Comparison of ENCODE assay signal across 2 cellular contexts in genomic region chr16:69814561-69814960, GRCh38.
TF ChIP-seq lines count a peak whose summit lies in the region.

No MANE protein-coding gene starts in this region.

TF ChIP-seq in HepG2, 621 proteins besides CTCF, POLR2A, EP300 and RAD21 (continues in another document):
- TF ChIP-seq ZNF256 (CRISPR knock-in tag; conservative IDR thresholded peaks at IDR 0.05) (no peak), ZNF724P (CRISPR knock-in tag; IDR thresholded peaks at IDR 0.05; ENCODE audit: borderline replicate concordance) (no peak), KLF11 (CRISPR knock-in tag; IDR thresholded peaks at IDR 0.05) (peak; percentile 52; the same call in 1 of the 2 replicates), ZNF280B (CRISPR knock-in tag; IDR thresholded peaks at IDR 0.05; ENCODE audit: borderline replicate concordance) (no peak), HINFP (CRISPR knock-in tag; IDR thresholded peaks at IDR 0.05; ENCODE audit: low read depth) (0 out of 2 replicates have a peak, but pooled peaks have one; percentile 1), CHD2 (IDR thresholded peaks at IDR 0.05; ENCODE audit: low read depth, low read length) (no peak), GABPA (IDR thresholded peaks at IDR 0.05; ENCODE audit: low read depth, low read length) (no peak), GABPA (CRISPR knock-in tag; IDR thresholded peaks at IDR 0.05; ENCODE audit: low read depth) (peak; percentile 12; the same call in 1 of the 2 replicates), ZNF616 (CRISPR knock-in tag; IDR thresholded peaks at IDR 0.05; ENCODE audit: low read depth) (no peak), RARG (CRISPR knock-in tag; IDR thresholded peaks at IDR 0.05; ENCODE audit: low read depth) (no peak), RERE (CRISPR knock-in tag; IDR thresholded peaks at IDR 0.05; ENCODE audit: low read depth) (no peak), ZBTB8A (CRISPR knock-in tag; IDR thresholded peaks at IDR 0.05; ENCODE audit: borderline replicate concordance, low read depth) (no peak), HIVEP1 (CRISPR knock-in tag; IDR thresholded peaks at IDR 0.05) (no peak), ZNF3 (CRISPR knock-in tag; IDR thresholded peaks at IDR 0.05) (no peak)

TF ChIP-seq in GM23338, 12 proteins besides CTCF, POLR2A, EP300 and RAD21:
- TF ChIP-seq NANOG (IDR thresholded peaks at IDR 0.05; ENCODE audit: borderline replicate concordance) (no peak), ETS1 (IDR thresholded peaks at IDR 0.05) (no peak), ZNF331 (CRISPR knock-in tag; IDR thresholded peaks at IDR 0.05; ENCODE audit: low read depth) (no peak), POLR2AphosphoS5 (IDR thresholded peaks at IDR 0.05; ENCODE audit: low read depth) (no peak), CREB1 (CRISPR knock-in tag; IDR thresholded peaks at IDR 0.05; ENCODE audit: low read depth) (no peak), ZNF114 (CRISPR knock-in tag; IDR thresholded peaks at IDR 0.05) (no peak), JUNB (IDR thresholded peaks at IDR 0.05; ENCODE audit: unreplicated experiment) (no peak), STAT1 (IDR thresholded peaks at IDR 0.05; ENCODE audit: unreplicated experiment) (no peak), EZH2phosphoT487 (IDR thresholded peaks at IDR 0.05; ENCODE audit: unreplicated experiment) (no peak), ZNF462 (CRISPR knock-in tag; IDR thresholded peaks at IDR 0.05) (no peak), EZH2 (IDR thresholded peaks at IDR 0.05; ENCODE audit: low read depth, unreplicated experiment) (no peak)
